ENCODE assay signal across 16 cellular contexts in the genomic region with DNA sequence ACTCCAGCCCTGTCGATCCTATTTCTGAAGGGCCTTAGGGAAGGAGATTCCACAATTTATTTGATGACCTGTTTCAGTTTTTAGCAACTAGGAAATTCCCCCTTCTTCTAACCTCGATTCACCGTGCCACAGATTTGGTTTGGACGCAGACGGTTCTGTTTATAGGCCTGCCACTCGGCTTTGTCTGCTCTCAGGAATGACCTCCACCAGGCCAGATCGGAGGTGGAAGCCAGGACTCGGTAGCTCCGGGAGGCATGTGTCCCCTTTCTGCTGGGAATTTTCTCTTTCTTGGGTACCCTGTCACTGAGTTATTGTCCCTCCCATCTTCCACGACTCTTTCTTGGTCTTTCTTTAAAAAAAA.
DNase-seq lines count a peak whose midpoint lies in the region; ATAC-seq and TF ChIP-seq lines count a peak whose summit lies in the region.
"Had no signal": no experiment of that assay in that cellular context is flagged by ENCODE, and none has a peak within 500 bp of the region (broad histone marks: within the 10 kb centered on the region; RNA-seq: fewer than 3 reads in every experiment).

No MANE protein-coding gene starts in this region.

- H3K4me3 ChIP-seq in ectodermal cell (ENCODE audit: insufficient read depth, low read depth, low read length) (peak overlapping the region; percentile 44), tibial nerve (peak overlapping the region in 3 of 4 donors; percentile 8 to 41 (median 18))
- H3K4me3 ChIP-seq: mucosa of descending colon had no signal

- CTCF ChIA-PET in MCF 10A (lab: Yijun Ruan, JAX): no interaction called here

- no peaks in the 10 kb centered on the region for H3K9me3 Mint-ChIP-seq in activated naive CD4-positive, alpha-beta T cell treated with anti-CD3 and anti-CD28 coated beads, Interleukin-2, amount 50 U/mL, for 24 hours
- H3K9me3 Mint-ChIP-seq in naive B cell: no peaks in the 10 kb centered on the region
- no peaks in the 10 kb centered on the region for H3K9me3 Mint-ChIP-seq in MCF 10A (ENCODE audit: unreplicated experiment)
- H3K9me3 Mint-ChIP-seq: CD8-positive, alpha-beta memory T cell; T-helper 2 cell treated with Interferon-gamma antibody and Interleukin-4, amounts not matched to agents 5 μg/mL and 100 μg/mL, for 36 hours had no signal

- ATAC-seq in naive B cell (ENCODE audit: low read depth in 2 of 2): no peak
- ATAC-seq: gastrocnemius medialis had no signal

- intact Hi-C loops in MCF 10A (cut with micrococcal nuclease): no loop called here

- no TSS peak for BruUV-seq in MCF 10A (replicated peaks; lab: Mats Ljungman, UMichigan)

- no peak for TF ChIP-seq CTCF in tibial nerve (IDR thresholded peaks at IDR 0.05)
- TF ChIP-seq CTCF in MCF 10A (IDR thresholded peaks at IDR 0.05; ENCODE audit: unreplicated experiment): no peak

- peak overlapping the region; percentile 50 for H3K4me3 Mint-ChIP-seq in activated naive CD4-positive, alpha-beta T cell treated with anti-CD3 and anti-CD28 coated beads, Interleukin-2, amount 50 U/mL, for 24 hours
- peak overlapping the region in 6 of 8 donors; percentile 53 to 80 (median 65) for H3K4me3 Mint-ChIP-seq in naive B cell
- no peak overlapping the region for H3K4me3 Mint-ChIP-seq in MCF 10A (ENCODE audit: unreplicated experiment)
- H3K4me3 Mint-ChIP-seq: CD8-positive, alpha-beta memory T cell; T-helper 2 cell treated with Interferon-gamma antibody and Interleukin-4, amounts not matched to agents 5 μg/mL and 100 μg/mL, for 36 hours had no signal

- TF ChIP-seq EP300 in tibial nerve (IDR thresholded peaks at IDR 0.05): no peak

- peaks cover 29% of the 10 kb centered on the region for H3K27me3 Mint-ChIP-seq in activated naive CD4-positive, alpha-beta T cell treated with anti-CD3 and anti-CD28 coated beads, Interleukin-2, amount 50 U/mL, for 24 hours
- H3K27me3 Mint-ChIP-seq in naive B cell: peaks cover 27 to 57% (median 37%) of the 10 kb centered on the region in 3 donors
- peaks cover 38% of the 10 kb centered on the region for H3K27me3 Mint-ChIP-seq in MCF 10A (ENCODE audit: insufficient read depth, unreplicated experiment)

- no peak overlapping the region for H3K27ac Mint-ChIP-seq in activated naive CD4-positive, alpha-beta T cell treated with anti-CD3 and anti-CD28 coated beads, Interleukin-2, amount 50 U/mL, for 24 hours
- H3K27ac Mint-ChIP-seq in naive B cell (no peak overlapping the region), MCF 10A (ENCODE audit: low read depth, unreplicated experiment) (no peak overlapping the region)
- H3K27ac Mint-ChIP-seq: CD8-positive, alpha-beta memory T cell; T-helper 2 cell treated with Interferon-gamma antibody and Interleukin-4, amounts not matched to agents 5 μg/mL and 100 μg/mL, for 36 hours had no signal

- H3K4me1 Mint-ChIP-seq in activated naive CD4-positive, alpha-beta T cell treated with anti-CD3 and anti-CD28 coated beads, Interleukin-2, amount 50 U/mL, for 24 hours: peaks cover 8% of the 10 kb centered on the region
- H3K4me1 Mint-ChIP-seq in naive B cell (peaks cover 0 to 8% (median 7%) of the 10 kb centered on the region in 3 donors), MCF 10A (ENCODE audit: insufficient read depth, unreplicated experiment) (no peaks in the 10 kb centered on the region)

- DNase-seq in activated naive CD4-positive, alpha-beta T cell treated with anti-CD3 and anti-CD28 coated beads, Interleukin-2, amount 50 U/mL, for 16 hours: no peak
- DNase-seq in naive B cell (no peak), tibial nerve (ENCODE audit: low spot score in 2 of 2) (no peak), MCF 10A (ENCODE audit: unreplicated experiment) (no peak), iPS-NIHi7 (ENCODE audit: extremely low spot score) (no peak)
- no peak for DNase-seq in NK-92 treated with Interleukin-12 subunit alpha and Interleukin-12 subunit beta, amount 100 ng/mL, for 24 hours (lab: John Stamatoyannopoulos, UW)
- DNase-seq: activated CD4-positive, alpha-beta T cell treated with anti-CD3 and anti-CD28 coated beads for 4 hours; amniotic stem cell; CD8-positive, alpha-beta memory T cell; gastrocnemius medialis; mucosa of descending colon; NCI-H1436 treated with DMSO at 0.1 percent for 48 hours; SIG-M5 had no signal

- WGBS in ectodermal cell, 2 experiments: 5% methylated on average over 10 of the region's 10 CpGs
- 24 to 48% methylated on average over 10 of the region's 10 CpGs for WGBS in tibial nerve, 2 donors

- H3K36me3 Mint-ChIP-seq in activated naive CD4-positive, alpha-beta T cell treated with anti-CD3 and anti-CD28 coated beads, Interleukin-2, amount 50 U/mL, for 24 hours: no peaks in the 10 kb centered on the region
- no peaks in the 10 kb centered on the region for H3K36me3 Mint-ChIP-seq in naive B cell
- H3K36me3 Mint-ChIP-seq in MCF 10A (ENCODE audit: insufficient read depth, unreplicated experiment): no peaks in the 10 kb centered on the region
- H3K36me3 Mint-ChIP-seq: CD8-positive, alpha-beta memory T cell had no signal

- peaks cover 93% of the 10 kb centered on the region for H3K27me3 ChIP-seq in ectodermal cell (ENCODE audit: control insufficient read depth, insufficient read depth, low read length, poor library complexity, severe bottlenecking)
- peaks cover 0 to 33% of the 10 kb centered on the region in 2 donors for H3K27me3 ChIP-seq in tibial nerve

- H3K9me3 ChIP-seq in ectodermal cell (ENCODE audit: control insufficient read depth, low read length): no peaks in the 10 kb centered on the region
- no peaks in the 10 kb centered on the region for H3K9me3 ChIP-seq in tibial nerve
- H3K9me3 ChIP-seq: gastrocnemius medialis, mucosa of descending colon had no signal

- H3K27ac ChIP-seq in ectodermal cell (ENCODE audit: insufficient read depth, low read depth, low read length, poor library complexity, severe bottlenecking) (no peak overlapping the region), tibial nerve (no peak overlapping the region)
- H3K27ac ChIP-seq: gastrocnemius medialis had no signal

- H3K36me3 ChIP-seq in ectodermal cell (ENCODE audit: control insufficient read depth, insufficient read depth, low read length) (no peaks in the 10 kb centered on the region), tibial nerve (no peaks in the 10 kb centered on the region)
- H3K36me3 ChIP-seq: gastrocnemius medialis had no signal

- POLR2A ChIA-PET in MCF 10A (lab: Yijun Ruan, JAX): no interaction called here

- H3K4me1 ChIP-seq in ectodermal cell (ENCODE audit: control insufficient read depth, insufficient read depth, low read length) (peaks cover 6% of the 10 kb centered on the region), tibial nerve (peaks cover 0 to 12% (median 5%) of the 10 kb centered on the region in 4 donors)
- H3K4me1 ChIP-seq: gastrocnemius medialis had no signal

- TF ChIP-seq POLR2A in tibial nerve (IDR thresholded peaks at IDR 0.05): no peak
